16 cellular contexts compared by ENCODE assay signal in the genomic region with DNA sequence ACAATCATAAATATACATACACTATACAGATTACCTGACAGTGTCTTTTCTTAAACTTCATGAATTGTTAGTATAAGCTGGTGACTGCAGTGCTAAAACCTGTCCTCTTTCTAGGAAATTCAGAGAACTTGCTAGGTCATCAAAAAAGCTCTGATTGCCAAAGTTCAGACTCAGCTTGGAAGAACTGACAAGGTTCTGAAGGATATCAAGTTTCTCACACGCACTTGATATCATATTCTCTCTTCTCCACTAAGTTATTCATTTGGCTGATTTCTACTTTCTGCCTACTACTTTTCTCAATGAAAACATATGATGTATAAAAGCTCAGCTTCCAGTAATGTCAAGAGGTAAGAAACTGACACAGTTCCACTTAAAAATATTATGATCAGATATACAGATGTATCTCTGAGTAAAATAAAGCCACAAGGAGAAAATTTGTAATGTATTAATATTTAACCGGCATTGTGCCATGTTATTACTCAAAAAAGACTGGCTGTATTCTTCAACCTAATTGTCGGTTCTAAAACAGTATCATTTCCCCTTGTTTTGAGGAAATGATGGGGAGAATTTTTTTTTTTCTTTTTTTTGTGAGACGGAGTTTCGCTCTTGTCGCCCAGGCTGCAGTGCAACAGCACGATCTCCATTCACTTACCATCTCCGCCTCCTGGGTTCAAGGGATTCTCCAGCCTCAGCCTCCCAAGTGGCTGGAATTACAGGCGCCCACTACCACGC. TPM values are rescaled to one million over a fixed set of nuclear protein-coding genes. Genes with fewer than 3 reads are reported as not detected.
DNase-seq lines count a peak whose midpoint lies in the region; ATAC-seq and TF ChIP-seq lines count a peak whose summit lies in the region.
"Had no signal": no experiment of that assay in that cellular context is flagged by ENCODE, and none has a peak within 500 bp of the region (broad histone marks: within the 10 kb centered on the region; RNA-seq: fewer than 3 reads in every experiment).

No MANE protein-coding gene starts in this region.

- no peaks in the 10 kb centered on the region for H3K9me3 Mint-ChIP-seq in stimulated activated naive B cell treated with anti-CD40 and anti-IgM and Interleukin-4, amounts not matched to agents 10 μg/mL and 1 μg/mL and 100 μg/mL, for 72 hours
- H3K9me3 Mint-ChIP-seq in activated CD4-positive, alpha-beta T cell treated with anti-CD3 and anti-CD28 coated beads for 36 hours (ENCODE audit: low read depth) = no peaks in the 10 kb centered on the region

- POLR2A ChIA-PET in activated CD4-positive, alpha-beta T cell treated with anti-CD3 and anti-CD28 coated beads for 36 hours (lab: Charles Lee) = interaction anchor here (0.5 to 0.9 kb wide), 2 partner anchors 22 to 26 kb away, joined by 3 read pairs; no protein-coding TSS in a partner anchor

- peaks cover 0 to 17% (median 3%) of the 10 kb centered on the region in 4 donors for H3K4me1 ChIP-seq in tibial nerve

- no peak overlapping the region for H3K4me3 Mint-ChIP-seq in stimulated activated naive B cell treated with anti-CD40 and anti-IgM and Interleukin-4, amounts not matched to agents 10 μg/mL and 1 μg/mL and 100 μg/mL, for 72 hours
- H3K4me3 Mint-ChIP-seq in activated CD4-positive, alpha-beta T cell treated with anti-CD3 and anti-CD28 coated beads for 36 hours = no peak overlapping the region

- 63 to 68% methylated on average over 10 of the region's 10 CpGs for whole genome bisulfite sequencing in tibial nerve, 2 donors

- H3K27me3 Mint-ChIP-seq in stimulated activated naive B cell treated with anti-CD40 and anti-IgM and Interleukin-4, amounts not matched to agents 10 μg/mL and 1 μg/mL and 100 μg/mL, for 72 hours = peaks cover 0 to 4% of the 10 kb centered on the region in 2 donors
- H3K27me3 Mint-ChIP-seq in activated CD4-positive, alpha-beta T cell treated with anti-CD3 and anti-CD28 coated beads for 36 hours = peaks cover 14% of the 10 kb centered on the region

- no peaks in the 10 kb centered on the region for H3K9me3 ChIP-seq in tibial nerve

- no peak overlapping the region for H3K27ac Mint-ChIP-seq in stimulated activated naive B cell treated with anti-CD40 and anti-IgM and Interleukin-4, amounts not matched to agents 10 μg/mL and 1 μg/mL and 100 μg/mL, for 72 hours
- H3K27ac Mint-ChIP-seq in activated CD4-positive, alpha-beta T cell treated with anti-CD3 and anti-CD28 coated beads for 36 hours = no peak overlapping the region

- CTCF ChIA-PET in activated CD4-positive, alpha-beta T cell treated with anti-CD3 and anti-CD28 coated beads for 36 hours (lab: Charles Lee) = no interaction called here

- H3K4me3 ChIP-seq in tibial nerve = no peak overlapping the region
- H3K4me3 ChIP-seq: cardiac muscle cell had no signal

- H3K36me3 ChIP-seq in tibial nerve = no peaks in the 10 kb centered on the region
- H3K36me3 ChIP-seq: cardiac muscle cell had no signal

- no peak for TF ChIP-seq CTCF in tibial nerve (IDR thresholded peaks at IDR 0.05)

- H3K4me1 Mint-ChIP-seq in stimulated activated naive B cell treated with anti-CD40 and anti-IgM and Interleukin-4, amounts not matched to agents 10 μg/mL and 1 μg/mL and 100 μg/mL, for 72 hours = peaks cover 6 to 12% of the 10 kb centered on the region in 2 donors
- peaks cover 19% of the 10 kb centered on the region for H3K4me1 Mint-ChIP-seq in activated CD4-positive, alpha-beta T cell treated with anti-CD3 and anti-CD28 coated beads for 36 hours

- peaks cover 0 to 4% of the 10 kb centered on the region in 2 donors for H3K36me3 Mint-ChIP-seq in stimulated activated naive B cell treated with anti-CD40 and anti-IgM and Interleukin-4, amounts not matched to agents 10 μg/mL and 1 μg/mL and 100 μg/mL, for 72 hours
- H3K36me3 Mint-ChIP-seq in activated CD4-positive, alpha-beta T cell treated with anti-CD3 and anti-CD28 coated beads for 36 hours (ENCODE audit: low read depth) = peaks cover 2% of the 10 kb centered on the region

- DNase-seq in NCI-H510A treated with DMSO at 0.1 percent for 48 hours (lab: John Stamatoyannopoulos, UW) (peak; percentile 6), NCI-H510A (lab: John Stamatoyannopoulos, UW) (no peak), NOMO-1 treated with DMSO at 0.1 percent for 48 hours (lab: John Stamatoyannopoulos, UW; ENCODE audit: unreplicated experiment) (peak; percentile 79), erythroblast (lab: John Stamatoyannopoulos, UW) (peak; percentile 32 to 42), tibial nerve (ENCODE audit: low spot score in 2 of 2) (no peak), mesenteric fat pad (ENCODE audit: low spot score) (no peak)
- DNase-seq in stimulated activated naive B cell treated with anti-CD40 and anti-IgM and Interleukin-4, amounts not matched to agents 10 μg/mL and 1 μg/mL and 100 μg/mL, for 72 hours = no peak
- no peak for DNase-seq in activated CD4-positive, alpha-beta T cell treated with anti-CD3 and anti-CD28 coated beads for 36 hours
- DNase-seq: activated T-cell treated with anti-CD3 and anti-CD28 coated beads, Interleukin-2, amount 50 U/mL, for 1 hour; GDM1; H7; NCI-H1105 treated with DMSO at 0.1 percent for 48 hours; retina had no signal

- TF ChIP-seq POLR2A in erythroblast (IDR thresholded peaks at IDR 0.05; ENCODE audit: low read length) (no peak), tibial nerve (IDR thresholded peaks at IDR 0.05) (no peak)

- H3K27me3 ChIP-seq in tibial nerve = no peaks in the 10 kb centered on the region
- H3K27me3 ChIP-seq: cardiac muscle cell had no signal

- intact Hi-C loops in activated CD4-positive, alpha-beta T cell treated with anti-CD3 and anti-CD28 coated beads for 36 hours (cut with DNase I, micrococcal nuclease) = loop anchor here in 1 of 2 experiments (5.0 kb wide), 1 partner anchor 62 kb away; no protein-coding TSS in a partner anchor

- TF ChIP-seq EP300 in tibial nerve (IDR thresholded peaks at IDR 0.05) = no peak

- H3K27ac ChIP-seq in tibial nerve = no peak overlapping the region
- H3K27ac ChIP-seq: cardiac muscle cell, VCaP had no signal

- ATAC-seq in stimulated activated naive B cell treated with anti-CD40 and anti-IgM and Interleukin-4, amounts not matched to agents 10 μg/mL and 1 μg/mL and 100 μg/mL, for 72 hours (replicated peaks) = peak; percentile 11 to 19
- ATAC-seq in activated CD4-positive, alpha-beta T cell treated with anti-CD3 and anti-CD28 coated beads for 36 hours = no peak
- ATAC-seq: Panc1 had no signal

RNA-seq across cellular contexts. Expression of a gene that starts 2.4 kb away (rescaled TPM):
- 1 to 10 TPM; 2.9 to 3.4 TPM for total RNA-seq in activated CD4-positive, alpha-beta T cell treated with anti-CD3 and anti-CD28 coated beads for 36 hours
- total RNA-seq in tibial nerve = 100 to 1,000 TPM in 2 of 4 donors, 10 to 100 TPM in 2; 81.4 to 109 (median 99.3) TPM
- total RNA-seq in mesenteric fat pad = 162 TPM

RNA-seq across cellular contexts. Expression of a gene that starts 31.3 kb away (rescaled TPM):
- total RNA-seq in activated CD4-positive, alpha-beta T cell treated with anti-CD3 and anti-CD28 coated beads for 36 hours = 10 to 100 TPM; 15.4 to 18.3 TPM
- total RNA-seq in tibial nerve = 10 to 100 TPM; 18.6 to 30.2 (median 21.7) TPM
- 33.3 TPM for total RNA-seq in mesenteric fat pad

Comparison
In these comparisons a context has a peak if more than half of its experiments do, and no peak if none do; other contexts are left out.
1. DNase-seq: peak in NCI-H510A treated with DMSO at 0.1 percent for 48 hours (single experiment), NOMO-1 treated with DMSO at 0.1 percent for 48 hours (single experiment) and erythroblast (2 of 2); none in NCI-H510A (single experiment), stimulated activated naive B cell treated with anti-CD40 and anti-IgM and Interleukin-4, amounts not matched to agents 10 μg/mL and 1 μg/mL and 100 μg/mL, for 72 hours (single experiment), activated CD4-positive, alpha-beta T cell treated with anti-CD3 and anti-CD28 coated beads for 36 hours (single experiment), tibial nerve (0 of 2) and mesenteric fat pad (single experiment).
2. RNA of a gene that starts 2.4 kb away (total RNA-seq): 162 TPM in mesenteric fat pad (single experiment) and 81.4 to 109 TPM in tibial nerve; 2.9 to 3.4 TPM in activated CD4-positive, alpha-beta T cell treated with anti-CD3 and anti-CD28 coated beads for 36 hours; every median in the first group is over 10 times any median in the second.